21 cellular contexts compared by ENCODE assay signal in the genomic region with DNA sequence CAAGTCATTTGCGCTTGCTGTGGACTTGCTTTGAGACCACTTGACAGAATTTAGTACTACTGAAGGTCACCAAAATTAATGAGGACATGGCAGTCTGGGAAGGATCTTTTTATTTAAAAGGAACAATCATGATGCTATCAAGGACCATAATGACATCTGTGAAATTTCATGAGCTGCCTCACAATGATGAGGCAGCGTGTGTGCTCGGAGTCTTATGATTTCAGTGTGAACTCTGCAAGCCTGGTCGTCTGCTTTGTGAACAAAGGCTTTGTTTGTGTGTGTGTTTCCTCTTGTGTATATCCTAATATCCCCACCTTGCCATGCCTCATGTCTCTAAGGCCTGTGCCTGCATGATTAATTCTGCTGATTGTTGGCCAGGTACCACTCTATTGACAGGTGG.
"Had no signal": no experiment of that assay in that cellular context is flagged by ENCODE, and none has a peak within 500 bp of the region (broad histone marks: within the 10 kb centered on the region; RNA-seq: fewer than 3 reads in every experiment).

No MANE protein-coding gene starts in this region.

- H3K4me3 Mint-ChIP-seq: activated CD8-positive, alpha-beta T cell treated with anti-CD3 and anti-CD28 coated beads for 36 hours; activated naive CD8-positive, alpha-beta T cell treated with anti-CD3 and anti-CD28 coated beads, Interleukin-2, amount 10 ng/mL, durations not matched to agents 7 days and 5 days; activated T-cell treated with anti-CD3 and anti-CD28 coated beads, Interleukin-2, amount 50 U/mL, for 24 hours; central memory CD8-positive, alpha-beta T cell; immature natural killer cell; naive thymus-derived CD8-positive, alpha-beta T cell; stimulated activated effector memory CD8-positive, alpha-beta T cell treated with anti-CD3 and anti-CD28 coated beads, Interleukin-12 subunit alpha, Interleukin-12 subunit beta, amount 100 ng/mL, for 72 hours had no signal

- ATAC-seq: activated CD8-positive, alpha-beta T cell treated with anti-CD3 and anti-CD28 coated beads for 36 hours; esophagus mucosa; gastroesophageal sphincter; naive thymus-derived CD8-positive, alpha-beta T cell; sciatic nerve; stimulated activated effector memory CD8-positive, alpha-beta T cell treated with anti-CD3 and anti-CD28 coated beads, Interleukin-12 subunit alpha, Interleukin-12 subunit beta, amount 100 ng/mL, for 72 hours had no signal

- H3K9me3 ChIP-seq: gastroesophageal sphincter, ovary, testis, upper lobe of left lung had no signal

- H3K36me3 ChIP-seq: ovary had no signal

- DNase-seq: activated CD4-positive, alpha-beta T cell treated with anti-CD3 and anti-CD28 coated beads for 48 hours; activated CD4-positive, CD25-positive, alpha-beta regulatory T cell; activated CD8-positive, alpha-beta T cell treated with anti-CD3 and anti-CD28 coated beads for 36 hours; activated naive CD4-positive, alpha-beta T cell treated with Interleukin-2 at 50 U/mL for 16 hours; activated naive CD8-positive, alpha-beta T cell treated with anti-CD3 and anti-CD28 coated beads, Interleukin-2, amount 10 ng/mL, durations not matched to agents 7 days and 5 days; activated T-cell treated with anti-CD3 and anti-CD28 coated beads, Interleukin-2, amount 50 U/mL, for 24 hours; immature natural killer cell; naive thymus-derived CD8-positive, alpha-beta T cell; ovary; stimulated activated CD4-positive, alpha-beta T cell treated with anti-CD3 and anti-CD28 coated beads, Interleukin-4, amount 100 ng/mL, for 24 hours; T-helper 9 cell; testis; upper lobe of left lung had no signal

- H3K4me1 ChIP-seq: testis had no signal

- H3K27ac Mint-ChIP-seq: activated CD8-positive, alpha-beta T cell treated with anti-CD3 and anti-CD28 coated beads for 36 hours; activated naive CD8-positive, alpha-beta T cell treated with anti-CD3 and anti-CD28 coated beads, Interleukin-2, amount 10 ng/mL, durations not matched to agents 7 days and 5 days; activated T-cell treated with anti-CD3 and anti-CD28 coated beads, Interleukin-2, amount 50 U/mL, for 24 hours; activated T-helper 2 cell treated with anti-CD3 and anti-CD28 coated beads, Interferon-gamma antibody, Interleukin-2, Interleukin-4, amounts not matched to agents 10 μg/mL and 5 μg/mL and 100 μg/mL, durations not matched to agents 14 hours and 24 hours and 36 hours; immature natural killer cell; naive thymus-derived CD8-positive, alpha-beta T cell; stimulated activated effector memory CD8-positive, alpha-beta T cell treated with anti-CD3 and anti-CD28 coated beads, Interleukin-12 subunit alpha, Interleukin-12 subunit beta, amount 100 ng/mL, for 72 hours had no signal

- H3K4me3 ChIP-seq: coronary artery, gastroesophageal sphincter, ovary, smooth muscle cell, testis, upper lobe of left lung had no signal

- H3K27me3 Mint-ChIP-seq: activated CD8-positive, alpha-beta T cell treated with anti-CD3 and anti-CD28 coated beads for 36 hours; activated naive CD8-positive, alpha-beta T cell treated with anti-CD3 and anti-CD28 coated beads, Interleukin-2, amount 10 ng/mL, durations not matched to agents 7 days and 5 days; activated T-cell treated with anti-CD3 and anti-CD28 coated beads, Interleukin-2, amount 50 U/mL, for 24 hours; central memory CD8-positive, alpha-beta T cell; naive thymus-derived CD8-positive, alpha-beta T cell had no signal

- H3K9me3 Mint-ChIP-seq: activated CD8-positive, alpha-beta T cell treated with anti-CD3 and anti-CD28 coated beads for 36 hours; activated naive CD8-positive, alpha-beta T cell treated with anti-CD3 and anti-CD28 coated beads, Interleukin-2, amount 10 ng/mL, durations not matched to agents 7 days and 5 days; activated T-cell treated with anti-CD3 and anti-CD28 coated beads, Interleukin-2, amount 50 U/mL, for 24 hours; activated T-helper 2 cell treated with anti-CD3 and anti-CD28 coated beads, Interferon-gamma antibody, Interleukin-2, Interleukin-4, amounts not matched to agents 10 μg/mL and 5 μg/mL and 100 μg/mL, durations not matched to agents 14 hours and 24 hours and 36 hours; central memory CD8-positive, alpha-beta T cell; immature natural killer cell; naive thymus-derived CD8-positive, alpha-beta T cell; stimulated activated effector memory CD8-positive, alpha-beta T cell treated with anti-CD3 and anti-CD28 coated beads, Interleukin-12 subunit alpha, Interleukin-12 subunit beta, amount 100 ng/mL, for 72 hours had no signal

- H3K27ac ChIP-seq: coronary artery, gastroesophageal sphincter, ovary, testis, upper lobe of left lung had no signal

- H3K4me2 ChIP-seq: smooth muscle cell had no signal

- H3K27me3 ChIP-seq: gastroesophageal sphincter, ovary, testis, upper lobe of left lung had no signal
